2 cellular contexts compared by ENCODE assay signal in the genomic region with DNA sequence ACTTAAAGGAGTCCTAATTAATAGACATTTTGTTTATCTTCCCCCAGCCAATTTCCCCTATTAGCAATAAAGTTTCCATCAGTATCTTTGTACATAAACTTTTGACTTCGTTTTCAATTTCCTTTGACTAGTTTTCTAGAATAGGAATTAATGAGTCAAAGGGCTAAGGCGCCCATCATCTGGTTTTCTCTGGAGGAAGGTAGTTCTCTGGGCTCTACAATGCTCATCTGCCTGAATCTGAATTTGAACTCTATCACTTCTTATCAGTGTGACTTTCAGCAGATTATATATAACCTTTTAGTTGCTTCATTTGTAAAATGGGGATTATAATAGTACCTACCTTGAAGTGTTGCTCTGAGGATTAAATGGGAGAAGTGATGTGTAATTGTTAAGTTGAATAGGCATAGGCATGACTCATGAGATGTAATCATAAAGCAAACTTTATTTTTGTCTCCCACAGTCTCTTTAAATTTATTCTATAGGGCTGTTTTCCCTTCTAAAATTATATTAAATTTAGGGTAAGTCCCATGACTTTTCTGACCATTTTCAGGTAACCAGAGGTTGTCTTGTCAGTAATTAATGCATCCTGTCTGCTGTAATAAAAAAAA.
A peak's percentile ranks its signal among the peaks of the same experiment; 100 is the strongest.
TF ChIP-seq lines count a peak whose summit lies in the region.

No MANE protein-coding gene starts in this region.

TF ChIP-seq in SK-N-SH, 30 proteins besides CTCF, POLR2A, EP300 and RAD21:
- TF ChIP-seq FOSL2 (IDR thresholded peaks at IDR 0.05; ENCODE audit: borderline replicate concordance, low read depth) (no peak), GATA2 (CRISPR knock-in tag; IDR thresholded peaks at IDR 0.05) (no peak), MXI1 (IDR thresholded peaks at IDR 0.05; ENCODE audit: low read depth, low read length) (no peak), JUND (IDR thresholded peaks at IDR 0.05) (no peak; the same call in 1 of the 2 replicates), USF1 (IDR thresholded peaks at IDR 0.05; ENCODE audit: borderline replicate concordance, low read depth) (no peak), ZBTB33 (IDR thresholded peaks at IDR 0.05; ENCODE audit: borderline replicate concordance, low read depth) (no peak), SMC3 (IDR thresholded peaks at IDR 0.05; ENCODE audit: low read depth, low read length) (no peak), POLR2AphosphoS5 (IDR thresholded peaks at IDR 0.05; ENCODE audit: low read depth, low read length) (no peak)
- TF ChIP-seq, protein P1, sequence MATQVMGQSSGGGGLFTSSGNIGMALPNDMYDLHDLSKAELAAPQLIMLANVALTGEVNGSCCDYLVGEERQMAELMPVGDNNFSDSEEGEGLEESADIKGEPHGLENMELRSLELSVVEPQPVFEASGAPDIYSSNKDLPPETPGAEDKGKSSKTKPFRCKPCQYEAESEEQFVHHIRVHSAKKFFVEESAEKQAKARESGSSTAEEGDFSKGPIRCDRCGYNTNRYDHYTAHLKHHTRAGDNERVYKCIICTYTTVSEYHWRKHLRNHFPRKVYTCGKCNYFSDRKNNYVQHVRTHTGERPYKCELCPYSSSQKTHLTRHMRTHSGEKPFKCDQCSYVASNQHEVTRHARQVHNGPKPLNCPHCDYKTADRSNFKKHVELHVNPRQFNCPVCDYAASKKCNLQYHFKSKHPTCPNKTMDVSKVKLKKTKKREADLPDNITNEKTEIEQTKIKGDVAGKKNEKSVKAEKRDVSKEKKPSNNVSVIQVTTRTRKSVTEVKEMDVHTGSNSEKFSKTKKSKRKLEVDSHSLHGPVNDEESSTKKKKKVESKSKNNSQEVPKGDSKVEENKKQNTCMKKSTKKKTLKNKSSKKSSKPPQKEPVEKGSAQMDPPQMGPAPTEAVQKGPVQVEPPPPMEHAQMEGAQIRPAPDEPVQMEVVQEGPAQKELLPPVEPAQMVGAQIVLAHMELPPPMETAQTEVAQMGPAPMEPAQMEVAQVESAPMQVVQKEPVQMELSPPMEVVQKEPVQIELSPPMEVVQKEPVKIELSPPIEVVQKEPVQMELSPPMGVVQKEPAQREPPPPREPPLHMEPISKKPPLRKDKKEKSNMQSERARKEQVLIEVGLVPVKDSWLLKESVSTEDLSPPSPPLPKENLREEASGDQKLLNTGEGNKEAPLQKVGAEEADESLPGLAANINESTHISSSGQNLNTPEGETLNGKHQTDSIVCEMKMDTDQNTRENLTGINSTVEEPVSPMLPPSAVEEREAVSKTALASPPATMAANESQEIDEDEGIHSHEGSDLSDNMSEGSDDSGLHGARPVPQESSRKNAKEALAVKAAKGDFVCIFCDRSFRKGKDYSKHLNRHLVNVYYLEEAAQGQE (IDR thresholded peaks at IDR 0.05; ENCODE audit: low read depth, low read length) = no peak

TF ChIP-seq in endothelial cell of umbilical vein, 7 proteins besides CTCF, POLR2A, EP300 and RAD21:
- TF ChIP-seq FOS (IDR thresholded peaks at IDR 0.05; ENCODE audit: borderline replicate concordance, insufficient read depth, low read length) (peak; percentile 13), MYC (IDR thresholded peaks at IDR 0.05; ENCODE audit: low read depth, low read length) (no peak)
